Comparison of ENCODE assay signal across 12 cellular contexts in the genomic region with DNA sequence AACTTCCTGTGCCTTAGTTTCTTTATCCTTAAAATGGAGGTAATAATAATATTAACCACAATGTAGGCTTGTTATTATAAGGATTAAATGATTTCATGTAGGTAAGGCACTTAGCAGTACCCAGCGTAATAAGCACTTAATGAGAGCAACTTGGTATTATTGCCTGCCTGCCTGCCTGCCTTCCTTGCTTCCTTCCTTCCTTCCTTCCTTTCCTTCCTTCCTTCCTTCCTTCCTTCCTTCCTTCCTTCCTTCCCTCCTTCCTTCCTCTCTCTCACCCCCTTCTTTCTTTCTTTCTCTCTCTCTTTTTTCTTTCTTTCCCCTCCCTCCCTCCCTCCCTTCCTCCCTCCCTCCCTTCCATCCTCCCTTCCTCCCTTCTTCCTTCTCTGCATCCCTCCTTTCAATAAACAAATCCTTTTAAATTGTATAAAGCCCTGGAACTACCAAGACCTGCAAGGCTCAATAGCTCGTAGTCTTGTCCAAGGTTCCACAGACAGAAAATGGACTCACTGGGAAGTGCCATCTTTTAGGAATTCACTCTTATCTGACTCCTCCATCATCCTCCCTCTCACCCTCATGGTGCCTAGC. TPM values are rescaled to one million over a fixed set of nuclear protein-coding genes. Genes with fewer than 3 reads are reported as not detected.
"Had no signal": no experiment of that assay in that cellular context is flagged by ENCODE, and none has a peak within 500 bp of the region (broad histone marks: within the 10 kb centered on the region; RNA-seq: fewer than 3 reads in every experiment).

No MANE protein-coding gene starts in this region.

- H3K4me3 ChIP-seq: heart right ventricle, pancreas, tibial artery had no signal

- ATAC-seq: naive thymus-derived CD8-positive, alpha-beta T cell had no signal

- H3K4me1 ChIP-seq: tibial artery had no signal

- H3K27ac ChIP-seq: heart right ventricle, tibial artery had no signal

- DNase-seq: activated CD4-positive, alpha-beta T cell treated with anti-CD3 and anti-CD28 coated beads, Interleukin-2, amount 50 U/mL, for 4 hours; activated CD4-positive, CD25-positive, alpha-beta regulatory T cell treated with anti-CD3 and anti-CD28 coated beads, Interleukin-2, amount 50 U/mL, for 72 hours; activated naive CD4-positive, alpha-beta T cell treated with anti-CD3 and anti-CD28 coated beads for 36 hours; activated T-cell treated with anti-CD3 and anti-CD28 coated beads, Interleukin-2, amount 50 U/mL, for 1 hour; heart right ventricle; naive thymus-derived CD8-positive, alpha-beta T cell; retina; stimulated activated CD4-positive, alpha-beta T cell treated with anti-CD3 and anti-CD28 coated beads, Interleukin-2, amount 100 ng/mL, for 48 hours; T-helper 1 cell; T1000; tibial artery had no signal

- H3K27me3 ChIP-seq: heart right ventricle, pancreas, tibial artery had no signal

- H3K36me3 ChIP-seq: heart right ventricle, pancreas, tibial artery had no signal

- H3K9me3 ChIP-seq: heart right ventricle, pancreas, tibial artery had no signal

RNA-seq across cellular contexts. Expression of gene TIMP3, which starts 20.7 kb away (rescaled TPM):
- total RNA-seq: activated naive CD4-positive, alpha-beta T cell treated with anti-CD3 and anti-CD28 coated beads for 36 hours had no signal
